Comparison of ENCODE assay signal across 20 cellular contexts in the genomic region with DNA sequence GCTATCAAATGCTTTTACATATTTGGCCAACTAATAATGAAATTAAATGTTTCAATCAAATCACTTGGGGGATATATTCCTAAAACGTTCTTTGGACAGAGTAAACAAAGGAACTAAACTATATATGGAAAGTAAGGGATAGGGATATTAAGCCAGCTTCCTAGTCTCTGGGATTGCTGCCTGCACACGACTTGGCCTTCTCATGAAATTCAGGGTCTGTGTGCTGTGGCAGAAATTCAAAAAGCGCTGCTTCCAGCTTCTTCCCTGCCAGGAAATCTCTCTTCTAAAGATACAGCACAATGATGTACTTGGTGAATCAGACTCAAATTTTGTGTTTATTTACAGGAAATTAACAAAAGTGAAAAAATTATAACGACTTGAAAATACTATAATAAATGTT.
A peak's percentile ranks its signal among the peaks of the same experiment; 100 is the strongest.
DNase-seq lines count a peak whose midpoint lies in the region; ATAC-seq, FAIRE-seq and TF ChIP-seq lines count a peak whose summit lies in the region.
"Had no signal": no experiment of that assay in that cellular context is flagged by ENCODE, and none has a peak within 500 bp of the region (broad histone marks: within the 10 kb centered on the region; RNA-seq: fewer than 3 reads in every experiment).

No MANE protein-coding gene starts in this region.

- no peak overlapping the region for H2BK120ac ChIP-seq in mesenchymal stem cell (ENCODE audit: low read depth, low read length)

- H4K91ac ChIP-seq in mesenchymal stem cell (ENCODE audit: low read length) = no peak overlapping the region

- no peak overlapping the region for H2BK12ac ChIP-seq in mesenchymal stem cell (ENCODE audit: low read length in 2 of 2)

- POLR2A ChIA-PET in endothelial cell of umbilical vein (lab: Charles Lee) (interaction anchor here (1.1 kb wide), 1 partner anchor 20 kb away, joined by 3 read pairs; no protein-coding TSS in a partner anchor), A673 (lab: Charles Lee; ENCODE audit: low non-redundant PET) (no interaction called here)

- no TSS peak for BruUV-seq in endothelial cell of umbilical vein (replicated peaks; lab: Mats Ljungman, UMichigan)
- no TSS peak for BruUV-seq in A673 (replicated peaks; lab: Mats Ljungman, UMichigan)

- no peak overlapping the region for H3K14ac ChIP-seq in mesenchymal stem cell (ENCODE audit: low read length in 2 of 2)

- H2AFZ ChIP-seq in endothelial cell of umbilical vein (ENCODE audit: low read depth, low read length) (peak overlapping the region; percentile 40), mesenchymal stem cell (ENCODE audit: low read depth, low read length) (no peak overlapping the region)

- H3K23ac ChIP-seq in mesenchymal stem cell (ENCODE audit: low read length in 2 of 2) = no peak overlapping the region

- DNase-seq in AG20443 (ENCODE audit: low spot score) (peak; percentile 25), MG63 (peak; percentile 76), endothelial cell of umbilical vein (ENCODE audit: low read depth, low spot score) (peak; percentile 15), mesenchymal stem cell (no peak), erythroblast (lab: John Stamatoyannopoulos, UW) (no peak), GM12892 (ENCODE audit: insufficient read length) (no peak), A673 (ENCODE audit: low spot score) (no peak)
- DNase-seq: BE2C; CD4-positive, alpha-beta memory T cell; DMS153; DMS79 treated with DMSO at 0.1 percent for 48 hours; EL; GDM1; HCEC 1CT; HFFc6 had no signal

- no peak overlapping the region for H2BK15ac ChIP-seq in mesenchymal stem cell (ENCODE audit: low read depth, poor library complexity, severe bottlenecking)

- CTCF ChIA-PET in endothelial cell of umbilical vein (lab: Charles Lee) = interaction anchor here (0.6 kb wide), 1 partner anchor 97 kb away, joined by 3 read pairs; no protein-coding TSS in a partner anchor
- CTCF ChIA-PET in A673 (lab: Charles Lee) = no interaction called here

- H3K18ac ChIP-seq in mesenchymal stem cell (ENCODE audit: low read depth in 1 of 2, low read length in 2 of 2) = no peak overlapping the region

- no peaks in the 10 kb centered on the region for H3K27me3 ChIP-seq in MG63
- no peaks in the 10 kb centered on the region for H3K27me3 ChIP-seq in endothelial cell of umbilical vein (ENCODE audit: control insufficient read depth in 2 of 2, insufficient read depth in 2 of 2, low read length in 2 of 2)
- no peaks in the 10 kb centered on the region for H3K27me3 ChIP-seq in mesenchymal stem cell (ENCODE audit: control insufficient read depth in 1 of 2, insufficient read depth in 1 of 2, low read length in 2 of 2)
- no peaks in the 10 kb centered on the region for H3K27me3 ChIP-seq in A673 (replicated peaks; ENCODE audit: insufficient read depth, low read depth, low read length, poor library complexity)
- H3K27me3 ChIP-seq: BE2C had no signal

- no peaks in the 10 kb centered on the region for H3K79me1 ChIP-seq in mesenchymal stem cell (replicated peaks; ENCODE audit: low read length, poor library complexity, severe bottlenecking)

- TF ChIP-seq POLR2A in endothelial cell of umbilical vein (IDR thresholded peaks at IDR 0.05; ENCODE audit: low read depth, low read length) (no peak), erythroblast (IDR thresholded peaks at IDR 0.05; ENCODE audit: low read length) (no peak), GM12892 (IDR thresholded peaks at IDR 0.05; ENCODE audit: low read depth, low read length) (no peak)

- H3K9me1 ChIP-seq in endothelial cell of umbilical vein (replicated peaks; ENCODE audit: control insufficient read depth, extremely low read depth, insufficient read depth, low read length) = no peaks in the 10 kb centered on the region

- no peak overlapping the region for H2AK5ac ChIP-seq in mesenchymal stem cell (ENCODE audit: low read length, severe bottlenecking)

- FAIRE-seq in endothelial cell of umbilical vein (lab: Jason Lieb, UNC) (no peak), GM12892 (lab: Jason Lieb, UNC) (no peak)
- FAIRE-seq: GM19239, HepG2, HTR-8/SVneo had no signal

- no peaks in the 10 kb centered on the region for H4K20me1 ChIP-seq in endothelial cell of umbilical vein (replicated peaks; ENCODE audit: control insufficient read depth, extremely low read depth, insufficient read depth, low read length)

- TF ChIP-seq CTCF in endothelial cell of umbilical vein (IDR thresholded peaks at IDR 0.05; ENCODE audit: extremely low read depth in 1 of 2, insufficient read depth in 1 of 2, low read depth in 1 of 2, low read length in 2 of 2) (no peak), A673 (conservative IDR thresholded peaks at IDR 0.05; ENCODE audit: low read depth, low read length) (no peak)

- H3K79me2 ChIP-seq in endothelial cell of umbilical vein (ENCODE audit: control insufficient read depth, insufficient read depth, low read length) = no peaks in the 10 kb centered on the region

- intact Hi-C loops in endothelial cell of umbilical vein (cut with micrococcal nuclease) (loop anchor here (2.0 to 5.0 kb wide), 2 partner anchors 47 to 205 kb away; a partner anchor contains a TSS), A673 (cut with micrococcal nuclease; ENCODE audit: unreplicated experiment) (loop anchor here (2.0 kb wide), 1 partner anchor 19 kb away; no protein-coding TSS in a partner anchor)

- 92% methylated on average over 3 of the region's 4 CpGs for WGBS in mesenchymal stem cell

- H3K36me3 ChIP-seq in MG63 (no peaks in the 10 kb centered on the region), endothelial cell of umbilical vein (ENCODE audit: control insufficient read depth in 2 of 2, extremely low read depth in 1 of 2, insufficient read depth in 2 of 2, low read length in 2 of 2) (no peaks in the 10 kb centered on the region), mesenchymal stem cell (ENCODE audit: control insufficient read depth in 1 of 2, insufficient read depth in 2 of 2, low read depth in 1 of 2, low read length in 2 of 2) (no peaks in the 10 kb centered on the region), A673 (ENCODE audit: insufficient read depth, low read length, poor library complexity, severe bottlenecking) (no peaks in the 10 kb centered on the region)
- H3K36me3 ChIP-seq: BE2C had no signal

- H3K4me2 ChIP-seq in endothelial cell of umbilical vein (ENCODE audit: insufficient read depth, low read length) (no peak overlapping the region), mesenchymal stem cell (ENCODE audit: low read length, poor library complexity, severe bottlenecking) (no peak overlapping the region)

- H3K4me3 ChIP-seq in MG63 = no peak overlapping the region
- H3K4me3 ChIP-seq in endothelial cell of umbilical vein (replicated peaks in 1 of 3; ENCODE audit: insufficient read depth in 1 of 3, low read depth in 1 of 3, low read length in 3 of 3) = no peak overlapping the region
- H3K4me3 ChIP-seq in mesenchymal stem cell (ENCODE audit: insufficient read depth in 1 of 2, low read depth in 1 of 2, low read length in 2 of 2) = no peak overlapping the region
- no peak overlapping the region for H3K4me3 ChIP-seq in A673 (ENCODE audit: low read depth, low read length, poor library complexity, severe bottlenecking)

- H3K9ac ChIP-seq in endothelial cell of umbilical vein (replicated peaks; ENCODE audit: extremely low read depth, insufficient read depth, low read length) (no peak overlapping the region), mesenchymal stem cell (ENCODE audit: low read length) (peak overlapping the region; percentile 45)

- no peak overlapping the region for H3K4ac ChIP-seq in mesenchymal stem cell (ENCODE audit: low read depth in 1 of 2, low read length in 2 of 2)

- H4K8ac ChIP-seq in mesenchymal stem cell (ENCODE audit: low read length) = no peak overlapping the region

- no peak for ATAC-seq in GM21423 (IDR thresholded peaks at IDR 0.05; ENCODE audit: unreplicated experiment)
- ATAC-seq: HepG2 had no signal

- H2BK5ac ChIP-seq in mesenchymal stem cell (ENCODE audit: low read depth, low read length, poor library complexity, severe bottlenecking) = no peak overlapping the region

- H3K9me3 ChIP-seq in MG63 (no peaks in the 10 kb centered on the region; the same call in 1 of the 2 replicates), endothelial cell of umbilical vein (replicated peaks; ENCODE audit: control insufficient read depth, insufficient read depth, low read length) (no peaks in the 10 kb centered on the region), mesenchymal stem cell (ENCODE audit: control insufficient read depth, low read length) (no peaks in the 10 kb centered on the region), A673 (ENCODE audit: low read depth, low read length, poor library complexity, severe bottlenecking) (no peaks in the 10 kb centered on the region)
- H3K9me3 ChIP-seq: BE2C had no signal

- dilution Hi-C loops in endothelial cell of umbilical vein (cut with MboI; ENCODE audit: extremely low pct_ligation_motif_present, low sequenced_read_pairs) = no loop called here

- H3K4me1 ChIP-seq in endothelial cell of umbilical vein (ENCODE audit: control insufficient read depth, extremely low read depth, insufficient read depth, low read length) (peaks cover 28% of the 10 kb centered on the region), mesenchymal stem cell (ENCODE audit: control insufficient read depth, insufficient read depth, low read depth, low read length) (no peaks in the 10 kb centered on the region), A673 (ENCODE audit: insufficient read depth, low read length, poor library complexity, severe bottlenecking) (peaks cover 30% of the 10 kb centered on the region)
- H3K4me1 ChIP-seq: BE2C had no signal

- H3K27ac ChIP-seq in endothelial cell of umbilical vein (ENCODE audit: insufficient read depth, low read depth, low read length) = peak overlapping the region; percentile 26
- H3K27ac ChIP-seq in mesenchymal stem cell (ENCODE audit: low read length, poor library complexity, severe bottlenecking) = no peak overlapping the region
- H3K27ac ChIP-seq in A673 (ENCODE audit: low read depth, low read length, poor library complexity, severe bottlenecking) = no peak overlapping the region
- H3K27ac ChIP-seq: C4-2B had no signal

TF ChIP-seq in endothelial cell of umbilical vein, 7 proteins besides CTCF, POLR2A, EP300 and RAD21:
- TF ChIP-seq MYC (IDR thresholded peaks at IDR 0.05; ENCODE audit: low read depth, low read length) (no peak), JUN (IDR thresholded peaks at IDR 0.05; ENCODE audit: borderline replicate concordance, insufficient read depth, insufficient read length, low read depth) (no peak), POLR2AphosphoS5 (IDR thresholded peaks at IDR 0.05; ENCODE audit: insufficient read depth, low read depth, low read length) (no peak), EZH2 (IDR thresholded peaks at IDR 0.05; ENCODE audit: borderline replicate concordance, low read depth, low read length, severe bottlenecking) (no peak), FOS (IDR thresholded peaks at IDR 0.05; ENCODE audit: borderline replicate concordance, insufficient read depth, low read length) (no peak), GATA2 (IDR thresholded peaks at IDR 0.05; ENCODE audit: insufficient read depth, insufficient read length, low read depth, low read length) (no peak)
- TF ChIP-seq, protein P1, sequence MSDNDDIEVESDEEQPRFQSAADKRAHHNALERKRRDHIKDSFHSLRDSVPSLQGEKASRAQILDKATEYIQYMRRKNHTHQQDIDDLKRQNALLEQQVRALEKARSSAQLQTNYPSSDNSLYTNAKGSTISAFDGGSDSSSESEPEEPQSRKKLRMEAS (IDR thresholded peaks at IDR 0.05; ENCODE audit: insufficient read depth, insufficient read length) = no peak

Comparison
In these comparisons a context has a peak if more than half of its experiments do, and no peak if none do; other contexts are left out.
1. DNase-seq: peak in AG20443 (single experiment), MG63 (single experiment) and endothelial cell of umbilical vein (single experiment); none in mesenchymal stem cell (single experiment), erythroblast (0 of 2), GM12892 (single experiment) and A673 (single experiment).